ENCODE assay signal across 12 cellular contexts in genomic region chrX:115592997-115593734, GRCh38. TPM values are rescaled to one million over a fixed set of nuclear protein-coding genes. Genes with fewer than 3 reads are reported as not detected.
DNase-seq lines count a peak whose midpoint lies in the region; ATAC-seq, FAIRE-seq and TF ChIP-seq lines count a peak whose summit lies in the region.
"Had no signal": no experiment of that assay in that cellular context is flagged by ENCODE, and none has a peak within 500 bp of the region (broad histone marks: within the 10 kb centered on the region; RNA-seq: fewer than 3 reads in every experiment).

No MANE protein-coding gene starts in this region.

- no peaks in the 10 kb centered on the region for H3K79me1 ChIP-seq in mesenchymal stem cell (replicated peaks; ENCODE audit: low read length, poor library complexity, severe bottlenecking)

- H3K36me3 ChIP-seq in mesenchymal stem cell (ENCODE audit: control insufficient read depth in 1 of 2, insufficient read depth in 2 of 2, low read depth in 1 of 2, low read length in 2 of 2): no peaks in the 10 kb centered on the region
- H3K36me3 ChIP-seq: colonic mucosa had no signal

- peak overlapping the region; percentile 51 for H3K27ac ChIP-seq in mesenchymal stem cell (ENCODE audit: low read length, poor library complexity, severe bottlenecking)
- H3K27ac ChIP-seq: colonic mucosa had no signal

- no peak for FAIRE-seq in GM19239 (lab: Jason Lieb, UNC)

- H3K27me3 ChIP-seq in mesenchymal stem cell (ENCODE audit: control insufficient read depth in 1 of 2, insufficient read depth in 1 of 2, low read length in 2 of 2): peaks cover 0 to 28% of the 10 kb centered on the region in 2 experiments

- H3K4me3 ChIP-seq in epithelial cell of proximal tubule (ENCODE audit: low read depth, low read length): peak overlapping the region; percentile 33
- H3K4me3 ChIP-seq in mesenchymal stem cell (ENCODE audit: insufficient read depth in 1 of 2, low read depth in 1 of 2, low read length in 2 of 2): peak overlapping the region in 1 of 2 experiments; percentile 71
- H3K4me3 ChIP-seq: colonic mucosa had no signal

- H3K4me2 ChIP-seq in mesenchymal stem cell (ENCODE audit: low read length, poor library complexity, severe bottlenecking): no peak overlapping the region

- H3K9me3 ChIP-seq in mesenchymal stem cell (ENCODE audit: control insufficient read depth, low read length): no peaks in the 10 kb centered on the region
- H3K9me3 ChIP-seq: colonic mucosa had no signal

- H2AFZ ChIP-seq in mesenchymal stem cell (ENCODE audit: low read depth, low read length): no peak overlapping the region

- intact Hi-C loops in Right ventricle myocardium inferior (cut with DNase I) (no loop called here), cardiac septum (cut with DNase I) (no loop called here), sciatic nerve (cut with DNase I) (no loop called here)

- no peak overlapping the region for H3K4ac ChIP-seq in mesenchymal stem cell (ENCODE audit: low read depth in 1 of 2, low read length in 2 of 2)

- no peak overlapping the region for H2BK15ac ChIP-seq in mesenchymal stem cell (ENCODE audit: low read depth, poor library complexity, severe bottlenecking)

- H3K9ac ChIP-seq in mesenchymal stem cell (ENCODE audit: low read length): peak overlapping the region; percentile 90

- H4K8ac ChIP-seq in mesenchymal stem cell (ENCODE audit: low read length): no peak overlapping the region

- no peak overlapping the region for H4K91ac ChIP-seq in mesenchymal stem cell (ENCODE audit: low read length)

- peak; percentile 71 for ATAC-seq in Right ventricle myocardium inferior
- ATAC-seq in sciatic nerve: no peak
- no peak for ATAC-seq in HG02970 (IDR thresholded peaks at IDR 0.05; ENCODE audit: low FRiP score, unreplicated experiment)

- no peak overlapping the region for H2BK120ac ChIP-seq in mesenchymal stem cell (ENCODE audit: low read depth, low read length)

- H3K14ac ChIP-seq in mesenchymal stem cell (ENCODE audit: low read length in 2 of 2): no peak overlapping the region

- no peak overlapping the region for H2BK5ac ChIP-seq in mesenchymal stem cell (ENCODE audit: low read depth, low read length, poor library complexity, severe bottlenecking)

- no peak overlapping the region for H3K18ac ChIP-seq in mesenchymal stem cell (ENCODE audit: low read depth in 1 of 2, low read length in 2 of 2)

- H3K23ac ChIP-seq in mesenchymal stem cell (ENCODE audit: low read length in 2 of 2): no peak overlapping the region

- no peak overlapping the region for H2BK12ac ChIP-seq in mesenchymal stem cell (ENCODE audit: low read length in 2 of 2)

- no peak for TF ChIP-seq CTCF in epithelial cell of proximal tubule (conservative IDR thresholded peaks at IDR 0.05; ENCODE audit: low read depth, low read length)

- DNase-seq in Right ventricle myocardium inferior (ENCODE audit: missing footprints) (no peak), cardiac septum (ENCODE audit: low spot score) (no peak), epithelial cell of proximal tubule (ENCODE audit: low read depth) (no peak), mesenchymal stem cell (peak; percentile 36), GM19239 (ENCODE audit: insufficient read length, low spot score) (no peak), sciatic nerve (ENCODE audit: low spot score) (no peak), NCI-H345 treated with DMSO at 0.1 percent for 48 hours (lab: John Stamatoyannopoulos, UW; ENCODE audit: unreplicated experiment) (no peak)
- DNase-seq: colonic mucosa, kidney glomerular epithelial cell, NCI-H2227 treated with DMSO at 0.1 percent for 48 hours, SW 1271 had no signal

- WGBS in mesenchymal stem cell: 37% methylated on average over 3 of the region's 8 CpGs

- no peaks in the 10 kb centered on the region for H3K4me1 ChIP-seq in mesenchymal stem cell (ENCODE audit: control insufficient read depth, insufficient read depth, low read depth, low read length)
- H3K4me1 ChIP-seq: colonic mucosa had no signal

- no peak overlapping the region for H2AK5ac ChIP-seq in mesenchymal stem cell (ENCODE audit: low read length, severe bottlenecking)

RNA-seq across cellular contexts. Expression of gene PLS3, which starts 32.2 kb away (rescaled TPM):
- total RNA-seq in Right ventricle myocardium inferior (44.7 TPM), cardiac septum (50.3 TPM), epithelial cell of proximal tubule (121 and 133 TPM in 2 replicates), sciatic nerve (127 TPM)
- polyA plus RNA-seq in mesenchymal stem cell (2013, experiment 1 of 2): 132 TPM
- 135 TPM for polyA plus RNA-seq in mesenchymal stem cell (2013, experiment 2 of 2)
